ENCODE assay signal across 1 cellular context in genomic region chr6:129695373-129696027, GRCh38.
TF ChIP-seq lines count a peak whose summit lies in the region.

No MANE protein-coding gene starts in this region.

TF ChIP-seq in IMR-90, 13 proteins besides CTCF, POLR2A, EP300 and RAD21 (continued from another document):
- TF ChIP-seq MXI1 (IDR thresholded peaks at IDR 0.05; ENCODE audit: borderline replicate concordance, low read depth, low read length), result no peak
- TF ChIP-seq RFX5 (IDR thresholded peaks at IDR 0.05; ENCODE audit: low read depth, low read length), result no peak
- no peak for TF ChIP-seq USF2 (IDR thresholded peaks at IDR 0.05; ENCODE audit: low read depth, low read length)
- no peak for TF ChIP-seq FOS (IDR thresholded peaks at IDR 0.05; ENCODE audit: low read depth, low read length)
